ENCODE assay signal across 1 cellular context in the genomic region with DNA sequence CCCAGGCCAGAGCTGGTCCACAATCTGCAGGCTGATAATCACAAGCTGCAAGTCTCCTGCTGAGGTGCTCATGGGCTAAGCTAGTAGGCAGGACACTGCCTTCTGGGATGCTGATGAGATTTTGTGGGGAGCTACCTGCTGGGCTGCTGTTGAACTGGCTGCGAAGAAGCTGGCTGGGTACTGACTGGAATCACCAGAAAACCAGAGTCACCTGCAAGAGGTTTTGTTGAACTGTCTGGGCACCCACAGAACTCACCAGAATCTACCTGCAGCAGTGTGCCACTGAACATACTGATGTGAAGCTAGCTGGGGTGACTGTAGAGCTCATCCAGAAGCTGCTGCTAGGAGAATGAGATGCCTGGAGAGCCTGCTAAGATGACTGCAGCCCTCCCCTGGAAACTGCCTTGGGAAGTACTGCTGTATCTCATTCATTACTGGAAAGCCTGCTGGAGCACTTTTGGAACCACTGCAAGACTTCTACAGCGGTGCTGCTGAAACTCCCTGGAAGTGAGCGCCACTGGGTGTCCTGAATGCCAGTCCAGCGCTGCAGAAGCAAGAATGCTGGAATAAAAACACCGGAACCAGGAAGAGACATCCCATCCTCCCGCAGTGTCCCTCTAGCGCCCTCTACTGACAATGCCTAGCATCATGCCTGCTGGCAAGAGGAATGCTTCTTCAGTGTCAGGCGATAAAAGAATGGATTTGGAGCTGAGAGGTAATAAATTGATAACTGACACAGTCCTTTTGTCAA.
TF ChIP-seq lines count a peak whose summit lies in the region.

No MANE protein-coding gene starts in this region.

TF ChIP-seq in K562, 482 proteins besides CTCF, POLR2A, EP300 and RAD21 (continued from another document):
- TF ChIP-seq ATF3 (IDR thresholded peaks at IDR 0.05) (no peak), ATF3 (CRISPR knock-in tag; conservative IDR thresholded peaks at IDR 0.05) (0 out of 2 replicates have a peak, but pooled peaks have one; percentile 46), EGR1 (conservative IDR thresholded peaks at IDR 0.05) (0 out of 2 replicates have a peak, but pooled peaks have one; percentile 6), ZNF324 (CRISPR knock-in tag; IDR thresholded peaks at IDR 0.05) (no peak), ZNF239 (CRISPR knock-in tag; IDR thresholded peaks at IDR 0.05) (no peak), ELF4 (CRISPR knock-in tag; IDR thresholded peaks at IDR 0.05) (peak; percentile 71; the same call in 1 of the 2 replicates), JUNB (CRISPR knock-in tag; conservative IDR thresholded peaks at IDR 0.05) (no peak), PHTF2 (CRISPR knock-in tag; IDR thresholded peaks at IDR 0.05) (no peak), ZNF316 (IDR thresholded peaks at IDR 0.05) (no peak), ZNF146 (CRISPR knock-in tag; IDR thresholded peaks at IDR 0.05; ENCODE audit: unreplicated experiment) (no peak), MYNN (IDR thresholded peaks at IDR 0.05) (0 out of 2 replicates have a peak, but pooled peaks have one; percentile 17), MYNN (CRISPR knock-in tag; IDR thresholded peaks at IDR 0.05) (no peak), FOXJ3 (CRISPR knock-in tag; IDR thresholded peaks at IDR 0.05) (no peak), POU5F1 (IDR thresholded peaks at IDR 0.05; ENCODE audit: borderline replicate concordance, low read depth, low read length, partially characterized antibody) (no peak), PHF20 (IDR thresholded peaks at IDR 0.05; ENCODE audit: partially characterized antibody) (peak; percentile 75), ARID1B (IDR thresholded peaks at IDR 0.05) (no peak), RCOR1 (IDR thresholded peaks at IDR 0.05; ENCODE audit: borderline replicate concordance in 1 of 2, low read depth in 2 of 2, low read length in 2 of 2) (peak in 1 of 2 experiments; percentile 80; a peak in 2 of 4 replicates), RB1 (IDR thresholded peaks at IDR 0.05; ENCODE audit: low read depth) (peak; percentile 55; the same call in 1 of the 2 replicates), KLF16 (IDR thresholded peaks at IDR 0.05) (peak; percentile 54; the same call in 1 of the 2 replicates), TFAM (CRISPR knock-in tag; conservative IDR thresholded peaks at IDR 0.05) (no peak), ZNF311 (CRISPR knock-in tag; IDR thresholded peaks at IDR 0.05) (no peak), WHSC1 (IDR thresholded peaks at IDR 0.05; ENCODE audit: low read length) (no peak), SAFB2 (IDR thresholded peaks at IDR 0.05; ENCODE audit: borderline replicate concordance, low read depth, low read length, severe bottlenecking) (no peak), MEF2D (tag; conservative IDR thresholded peaks at IDR 0.05; ENCODE audit: low read depth) (no peak), RREB1 (CRISPR knock-in tag; IDR thresholded peaks at IDR 0.05) (0 out of 2 replicates have a peak, but pooled peaks have one; percentile 33), TFAP4 (CRISPR knock-in tag; IDR thresholded peaks at IDR 0.05; ENCODE audit: borderline replicate concordance) (0 out of 2 replicates have a peak, but pooled peaks have one; percentile 30), ZNF140 (CRISPR knock-in tag; IDR thresholded peaks at IDR 0.05) (no peak), FOXP1 (CRISPR knock-in tag; IDR thresholded peaks at IDR 0.05) (no peak), PCBP2 (IDR thresholded peaks at IDR 0.05; ENCODE audit: low read depth, low read length, poor library complexity, severe bottlenecking) (no peak), ZBED1 (IDR thresholded peaks at IDR 0.05) (no peak)
- TF ChIP-seq, protein P1, sequence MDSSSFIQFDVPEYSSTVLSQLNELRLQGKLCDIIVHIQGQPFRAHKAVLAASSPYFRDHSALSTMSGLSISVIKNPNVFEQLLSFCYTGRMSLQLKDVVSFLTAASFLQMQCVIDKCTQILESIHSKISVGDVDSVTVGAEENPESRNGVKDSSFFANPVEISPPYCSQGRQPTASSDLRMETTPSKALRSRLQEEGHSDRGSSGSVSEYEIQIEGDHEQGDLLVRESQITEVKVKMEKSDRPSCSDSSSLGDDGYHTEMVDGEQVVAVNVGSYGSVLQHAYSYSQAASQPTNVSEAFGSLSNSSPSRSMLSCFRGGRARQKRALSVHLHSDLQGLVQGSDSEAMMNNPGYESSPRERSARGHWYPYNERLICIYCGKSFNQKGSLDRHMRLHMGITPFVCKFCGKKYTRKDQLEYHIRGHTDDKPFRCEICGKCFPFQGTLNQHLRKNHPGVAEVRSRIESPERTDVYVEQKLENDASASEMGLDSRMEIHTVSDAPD (CRISPR knock-in tag; IDR thresholded peaks at IDR 0.05) = no peak
- TF ChIP-seq, protein P2, sequence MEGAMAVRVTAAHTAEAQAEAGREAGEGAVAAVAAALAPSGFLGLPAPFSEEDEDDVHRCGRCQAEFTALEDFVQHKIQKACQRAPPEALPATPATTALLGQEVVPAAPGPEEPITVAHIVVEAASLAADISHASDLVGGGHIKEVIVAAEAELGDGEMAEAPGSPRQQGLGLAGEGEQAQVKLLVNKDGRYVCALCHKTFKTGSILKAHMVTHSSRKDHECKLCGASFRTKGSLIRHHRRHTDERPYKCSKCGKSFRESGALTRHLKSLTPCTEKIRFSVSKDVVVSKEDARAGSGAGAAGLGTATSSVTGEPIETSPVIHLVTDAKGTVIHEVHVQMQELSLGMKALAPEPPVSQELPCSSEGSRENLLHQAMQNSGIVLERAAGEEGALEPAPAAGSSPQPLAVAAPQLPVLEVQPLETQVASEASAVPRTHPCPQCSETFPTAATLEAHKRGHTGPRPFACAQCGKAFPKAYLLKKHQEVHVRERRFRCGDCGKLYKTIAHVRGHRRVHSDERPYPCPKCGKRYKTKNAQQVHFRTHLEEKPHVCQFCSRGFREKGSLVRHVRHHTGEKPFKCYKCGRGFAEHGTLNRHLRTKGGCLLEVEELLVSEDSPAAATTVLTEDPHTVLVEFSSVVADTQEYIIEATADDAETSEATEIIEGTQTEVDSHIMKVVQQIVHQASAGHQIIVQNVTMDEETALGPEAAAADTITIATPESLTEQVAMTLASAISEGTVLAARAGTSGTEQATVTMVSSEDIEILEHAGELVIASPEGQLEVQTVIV (CRISPR knock-in tag; IDR thresholded peaks at IDR 0.05; ENCODE audit: borderline replicate concordance) = no peak
